Comparison of ENCODE assay signal across 30 cellular contexts in genomic region chr18:35077937-35078336, GRCh38.
"Had no signal": no experiment of that assay in that cellular context is flagged by ENCODE, and none has a peak within 500 bp of the region (broad histone marks: within the 10 kb centered on the region; RNA-seq: fewer than 3 reads in every experiment).

No MANE protein-coding gene starts in this region.

- H3K4me3 Mint-ChIP-seq: activated CD4-positive, alpha-beta T cell treated with anti-CD3 and anti-CD28 coated beads for 36 hours; activated CD8-positive, alpha-beta memory T cell treated with anti-CD3 and anti-CD28 coated beads, Interleukin-2, amount 10 ng/mL, durations not matched to agents 7 days and 5 days; activated CD8-positive, alpha-beta T cell treated with anti-CD3 and anti-CD28 coated beads, Interleukin-2, amount 10 ng/mL, durations not matched to agents 7 days and 5 days; activated naive CD8-positive, alpha-beta T cell treated with anti-CD3 and anti-CD28 coated beads, Interleukin-2, amount 50 U/mL, for 24 hours; endodermal cell; neural progenitor cell; T-cell; type B pancreatic cell had no signal

- H3K9me3 Mint-ChIP-seq: activated naive CD4-positive, alpha-beta T cell treated with anti-CD3 and anti-CD28 coated beads, Interleukin-2, amount 50 U/mL, for 24 hours; activated naive CD8-positive, alpha-beta T cell treated with anti-CD3 and anti-CD28 coated beads, Interleukin-2, amount 50 U/mL, for 24 hours; activated T-helper 2 cell treated with anti-CD3 and anti-CD28 coated beads, Interferon-gamma antibody, Interleukin-2, Interleukin-4, amounts not matched to agents 10 μg/mL and 5 μg/mL and 100 μg/mL, durations not matched to agents 14 hours and 24 hours and 36 hours; endodermal cell; natural killer cell; neural progenitor cell; T-cell had no signal

- H3K9me3 ChIP-seq: esophagus muscularis mucosa, thoracic aorta, uterus had no signal

- H3K4me3 ChIP-seq: esophagus muscularis mucosa, lung, neural progenitor cell, skin epidermis, thoracic aorta, uterus had no signal

- H3K27ac ChIP-seq: esophagus muscularis mucosa, foreskin keratinocyte, neural progenitor cell, skin epidermis, thoracic aorta, uterus had no signal

- ATAC-seq: activated CD4-positive, alpha-beta T cell treated with anti-CD3 and anti-CD28 coated beads for 36 hours; activated CD8-positive, alpha-beta memory T cell treated with anti-CD3 and anti-CD28 coated beads, Interleukin-2, amount 10 ng/mL, durations not matched to agents 7 days and 5 days; activated CD8-positive, alpha-beta T cell treated with anti-CD3 and anti-CD28 coated beads, Interleukin-2, amount 10 ng/mL, durations not matched to agents 7 days and 5 days; activated naive CD8-positive, alpha-beta T cell treated with anti-CD3 and anti-CD28 coated beads, Interleukin-2, amount 50 U/mL, for 24 hours; foreskin keratinocyte; left lobe of liver; natural killer cell; sciatic nerve; stimulated activated naive CD8-positive, alpha-beta T cell treated with anti-CD3 and anti-CD28 coated beads, Interleukin-15, Interleukin-2, amounts not matched to agents 100 U/mL and 50 U/mL, for 24 hours; T-cell had no signal

- H3K4me2 ChIP-seq: neural progenitor cell had no signal

- H3K36me3 ChIP-seq: esophagus muscularis mucosa, neural progenitor cell, thoracic aorta, uterus had no signal

- H3K4me1 ChIP-seq: neural progenitor cell, uterus had no signal

- H3K9ac ChIP-seq: neural progenitor cell had no signal

- H3K27me3 Mint-ChIP-seq: activated CD4-positive, alpha-beta T cell treated with anti-CD3 and anti-CD28 coated beads for 36 hours; activated CD8-positive, alpha-beta memory T cell treated with anti-CD3 and anti-CD28 coated beads, Interleukin-2, amount 10 ng/mL, durations not matched to agents 7 days and 5 days; activated naive CD4-positive, alpha-beta T cell treated with anti-CD3 and anti-CD28 coated beads, Interleukin-2, amount 50 U/mL, for 24 hours; activated naive CD8-positive, alpha-beta T cell treated with anti-CD3 and anti-CD28 coated beads, Interleukin-2, amount 50 U/mL, for 24 hours; T-cell; type B pancreatic cell had no signal

- H3K27ac Mint-ChIP-seq: activated CD4-positive, alpha-beta T cell treated with anti-CD3 and anti-CD28 coated beads for 36 hours; activated CD8-positive, alpha-beta memory T cell treated with anti-CD3 and anti-CD28 coated beads, Interleukin-2, amount 10 ng/mL, durations not matched to agents 7 days and 5 days; activated CD8-positive, alpha-beta T cell treated with anti-CD3 and anti-CD28 coated beads, Interleukin-2, amount 10 ng/mL, durations not matched to agents 7 days and 5 days; activated naive CD4-positive, alpha-beta T cell treated with anti-CD3 and anti-CD28 coated beads, Interleukin-2, amount 50 U/mL, for 24 hours; activated naive CD8-positive, alpha-beta T cell treated with anti-CD3 and anti-CD28 coated beads, Interleukin-2, amount 50 U/mL, for 24 hours; activated T-helper 2 cell treated with anti-CD3 and anti-CD28 coated beads, Interferon-gamma antibody, Interleukin-2, Interleukin-4, amounts not matched to agents 10 μg/mL and 5 μg/mL and 100 μg/mL, durations not matched to agents 14 hours and 24 hours and 36 hours; endodermal cell; neural progenitor cell; T-cell; type B pancreatic cell had no signal

- H3K27me3 ChIP-seq: esophagus muscularis mucosa, foreskin keratinocyte, neural progenitor cell, uterus had no signal

- H2AFZ ChIP-seq: neural progenitor cell had no signal

- FAIRE-seq: bronchial epithelial cell had no signal

- H3K4me1 Mint-ChIP-seq: neural progenitor cell had no signal

- DNase-seq: activated CD4-positive, alpha-beta T cell treated with anti-CD3 and anti-CD28 coated beads for 36 hours; activated CD4-positive, CD25-positive, alpha-beta regulatory T cell; activated CD8-positive, alpha-beta memory T cell treated with anti-CD3 and anti-CD28 coated beads, Interleukin-2, amount 10 ng/mL, durations not matched to agents 7 days and 5 days; activated CD8-positive, alpha-beta T cell treated with anti-CD3 and anti-CD28 coated beads, Interleukin-2, amount 10 ng/mL, durations not matched to agents 7 days and 5 days; activated naive CD8-positive, alpha-beta T cell treated with anti-CD3 and anti-CD28 coated beads, Interleukin-2, amount 50 U/mL, for 24 hours; activated T-cell treated with anti-CD3 and anti-CD28 coated beads, Interleukin-2, amount 50 U/mL, for 48 hours; amygdala; cortex of kidney; endodermal cell; foreskin keratinocyte; mesendoderm; natural killer cell; occipital lobe; retina; stimulated activated CD4-positive, alpha-beta T cell treated with anti-CD3 and anti-CD28 coated beads, Interleukin-12 subunit alpha, Interleukin-12 subunit beta, amount 100 ng/mL, for 4 hours; stimulated activated CD4-positive, alpha-beta T cell treated with anti-CD3 and anti-CD28 coated beads, Interleukin-4, amount 100 ng/mL, for 1 hour; stimulated activated naive CD8-positive, alpha-beta T cell treated with anti-CD3 and anti-CD28 coated beads, Interleukin-15, Interleukin-2, amounts not matched to agents 100 U/mL and 50 U/mL, for 24 hours; T-cell; uterus had no signal
